Comparison of ENCODE assay signal across 1 cellular context in genomic region chr6:3856576-3856975, GRCh38.
TF ChIP-seq lines count a peak whose summit lies in the region.

No MANE protein-coding gene starts in this region.

TF ChIP-seq in SK-N-SH, 30 proteins besides CTCF, POLR2A, EP300 and RAD21 (continued from another document):
- TF ChIP-seq, protein P1, sequence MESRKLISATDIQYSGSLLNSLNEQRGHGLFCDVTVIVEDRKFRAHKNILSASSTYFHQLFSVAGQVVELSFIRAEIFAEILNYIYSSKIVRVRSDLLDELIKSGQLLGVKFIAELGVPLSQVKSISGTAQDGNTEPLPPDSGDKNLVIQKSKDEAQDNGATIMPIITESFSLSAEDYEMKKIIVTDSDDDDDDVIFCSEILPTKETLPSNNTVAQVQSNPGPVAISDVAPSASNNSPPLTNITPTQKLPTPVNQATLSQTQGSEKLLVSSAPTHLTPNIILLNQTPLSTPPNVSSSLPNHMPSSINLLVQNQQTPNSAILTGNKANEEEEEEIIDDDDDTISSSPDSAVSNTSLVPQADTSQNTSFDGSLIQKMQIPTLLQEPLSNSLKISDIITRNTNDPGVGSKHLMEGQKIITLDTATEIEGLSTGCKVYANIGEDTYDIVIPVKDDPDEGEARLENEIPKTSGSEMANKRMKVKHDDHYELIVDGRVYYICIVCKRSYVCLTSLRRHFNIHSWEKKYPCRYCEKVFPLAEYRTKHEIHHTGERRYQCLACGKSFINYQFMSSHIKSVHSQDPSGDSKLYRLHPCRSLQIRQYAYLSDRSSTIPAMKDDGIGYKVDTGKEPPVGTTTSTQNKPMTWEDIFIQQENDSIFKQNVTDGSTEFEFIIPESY (IDR thresholded peaks at IDR 0.05; ENCODE audit: borderline replicate concordance, low read depth): no peak
- TF ChIP-seq, protein P2, sequence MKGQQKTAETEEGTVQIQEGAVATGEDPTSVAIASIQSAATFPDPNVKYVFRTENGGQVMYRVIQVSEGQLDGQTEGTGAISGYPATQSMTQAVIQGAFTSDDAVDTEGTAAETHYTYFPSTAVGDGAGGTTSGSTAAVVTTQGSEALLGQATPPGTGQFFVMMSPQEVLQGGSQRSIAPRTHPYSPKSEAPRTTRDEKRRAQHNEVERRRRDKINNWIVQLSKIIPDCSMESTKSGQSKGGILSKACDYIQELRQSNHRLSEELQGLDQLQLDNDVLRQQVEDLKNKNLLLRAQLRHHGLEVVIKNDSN (IDR thresholded peaks at IDR 0.05; ENCODE audit: borderline replicate concordance, low read depth): no peak
- TF ChIP-seq JUND (IDR thresholded peaks at IDR 0.05) (no peak), CHD2 (IDR thresholded peaks at IDR 0.05; ENCODE audit: low read length, partially characterized antibody) (no peak), USF2 (IDR thresholded peaks at IDR 0.05; ENCODE audit: borderline replicate concordance, low read depth, low read length) (no peak), MAX (IDR thresholded peaks at IDR 0.05; ENCODE audit: low read depth) (no peak), TEAD4 (IDR thresholded peaks at IDR 0.05; ENCODE audit: borderline replicate concordance, insufficient read depth) (no peak), FOXJ3 (CRISPR knock-in tag; IDR thresholded peaks at IDR 0.05) (no peak)
- TF ChIP-seq, protein P3, sequence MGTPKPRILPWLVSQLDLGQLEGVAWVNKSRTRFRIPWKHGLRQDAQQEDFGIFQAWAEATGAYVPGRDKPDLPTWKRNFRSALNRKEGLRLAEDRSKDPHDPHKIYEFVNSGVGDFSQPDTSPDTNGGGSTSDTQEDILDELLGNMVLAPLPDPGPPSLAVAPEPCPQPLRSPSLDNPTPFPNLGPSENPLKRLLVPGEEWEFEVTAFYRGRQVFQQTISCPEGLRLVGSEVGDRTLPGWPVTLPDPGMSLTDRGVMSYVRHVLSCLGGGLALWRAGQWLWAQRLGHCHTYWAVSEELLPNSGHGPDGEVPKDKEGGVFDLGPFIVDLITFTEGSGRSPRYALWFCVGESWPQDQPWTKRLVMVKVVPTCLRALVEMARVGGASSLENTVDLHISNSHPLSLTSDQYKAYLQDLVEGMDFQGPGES (IDR thresholded peaks at IDR 0.05; ENCODE audit: low read depth, low read length): no peak
TF ChIP-seq in SK-N-SH: peak in this region for 0.
